Comparison of ENCODE assay signal across 9 cellular contexts in the genomic region with DNA sequence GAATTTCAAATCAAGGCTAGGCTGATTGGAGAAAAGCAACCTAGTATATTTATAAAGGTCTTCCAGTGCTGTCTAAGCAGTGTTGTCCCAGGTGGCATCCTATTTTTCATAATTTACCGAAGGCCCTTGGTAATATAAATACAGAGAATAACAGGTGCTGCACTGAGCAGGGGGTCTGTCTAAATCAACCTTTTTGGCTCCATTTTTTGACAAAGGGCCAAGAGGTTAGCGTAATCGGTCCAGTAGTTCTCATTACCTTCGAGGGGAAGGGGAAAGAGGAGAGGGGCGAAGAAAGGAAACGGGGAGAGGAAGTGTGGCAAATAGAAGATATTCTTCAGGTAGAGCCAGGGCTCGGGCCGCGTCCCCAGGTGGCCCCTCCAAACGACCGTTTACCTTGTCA. TPM values are rescaled to one million over a fixed set of nuclear protein-coding genes. Genes with fewer than 3 reads are reported as not detected.
DNase-seq lines count a peak whose midpoint lies in the region; ATAC-seq, FAIRE-seq and TF ChIP-seq lines count a peak whose summit lies in the region.
"Had no signal": no experiment of that assay in that cellular context is flagged by ENCODE, and none has a peak within 500 bp of the region (broad histone marks: within the 10 kb centered on the region; RNA-seq: fewer than 3 reads in every experiment).

No MANE protein-coding gene starts in this region.

- CTCF ChIA-PET in Calu3 (lab: Charles Lee): interaction anchor here (0.6 kb wide), 1 partner anchor 186 kb away, joined by 3 read pairs; no protein-coding TSS in a partner anchor

- TSS peak; percentile 73 for BruUV-seq in Calu3 (replicated peaks; lab: Mats Ljungman, UMichigan)

- H3K4me1 Mint-ChIP-seq in Calu3 (ENCODE audit: low read depth, unreplicated experiment): peaks cover 22% of the 10 kb centered on the region
- H3K4me1 Mint-ChIP-seq in GM23338: peaks cover 30% of the 10 kb centered on the region
- H3K4me1 Mint-ChIP-seq in naive thymus-derived CD8-positive, alpha-beta T cell: peaks cover 32 to 48% (median 44%) of the 10 kb centered on the region in 4 donors

- H4K20me1 ChIP-seq in GM23338 (replicated peaks; ENCODE audit: insufficient read depth): no peaks in the 10 kb centered on the region

- H3K79me2 ChIP-seq in GM23338 (replicated peaks; ENCODE audit: insufficient read depth): peaks cover 45% of the 10 kb centered on the region

- H3K4me3 Mint-ChIP-seq in Calu3 (ENCODE audit: low read depth, unreplicated experiment) (peak overlapping the region; percentile 90), GM23338 (peak overlapping the region; percentile 87)
- H3K4me3 Mint-ChIP-seq in naive thymus-derived CD8-positive, alpha-beta T cell: peak overlapping the region; percentile 87 to 97 (median 95)

- H3K9me3 ChIP-seq in ectodermal cell (ENCODE audit: control insufficient read depth, low read length): no peaks in the 10 kb centered on the region

- no peak for TF ChIP-seq POLR2A in H54 (IDR thresholded peaks at IDR 0.05; ENCODE audit: low read depth, low read length)

- DNase-seq in Calu3: no peak
- no peak for DNase-seq in GM23338 (ENCODE audit: low spot score)
- peak; percentile 70 for DNase-seq in NCI-H69 (lab: John Stamatoyannopoulos, UW)
- no peak for DNase-seq in naive thymus-derived CD8-positive, alpha-beta T cell
- DNase-seq in GM19239 (ENCODE audit: insufficient read length, low spot score): no peak
- DNase-seq in H54 (ENCODE audit: insufficient read length, low spot score): no peak

- H3K36me3 ChIP-seq in GM23338 (ENCODE audit: insufficient read depth): no peaks in the 10 kb centered on the region
- H3K36me3 ChIP-seq in ectodermal cell (ENCODE audit: control insufficient read depth, insufficient read depth, low read length): no peaks in the 10 kb centered on the region

- whole genome bisulfite sequencing in ectodermal cell, 2 experiments: 0 to 3% methylated on average over 7 to 11 of the region's 11 CpGs

- ATAC-seq in GM23338 (peak; percentile 13), HG03439 (IDR thresholded peaks at IDR 0.05; ENCODE audit: unreplicated experiment) (no peak)
- ATAC-seq in naive thymus-derived CD8-positive, alpha-beta T cell: no peak

- H2AFZ ChIP-seq in GM23338: peak overlapping the region; percentile 90

- TF ChIP-seq CTCF in Calu3 (IDR thresholded peaks at IDR 0.05; ENCODE audit: unreplicated experiment) (no peak), GM23338 (conservative IDR thresholded peaks at IDR 0.05; ENCODE audit: low read depth in 2 of 2) (no peak)

- no peaks in the 10 kb centered on the region for H3K27me3 Mint-ChIP-seq in Calu3 (ENCODE audit: unreplicated experiment)
- peaks cover 10% of the 10 kb centered on the region for H3K27me3 Mint-ChIP-seq in GM23338 (ENCODE audit: insufficient read depth, low read depth, poor library complexity)
- H3K27me3 Mint-ChIP-seq in naive thymus-derived CD8-positive, alpha-beta T cell: peaks cover 0 to 1% (median 0%) of the 10 kb centered on the region in 5 donors

- no peak for FAIRE-seq in GM19239 (lab: Jason Lieb, UNC)
- FAIRE-seq in H54 (lab: Jason Lieb, UNC): no peak

- H3K27me3 ChIP-seq in GM23338 (ENCODE audit: insufficient read depth) (no peaks in the 10 kb centered on the region), ectodermal cell (ENCODE audit: control insufficient read depth, insufficient read depth, low read length, poor library complexity, severe bottlenecking) (no peaks in the 10 kb centered on the region)

- peak overlapping the region; percentile 95 for H3K4me2 ChIP-seq in GM23338

- no peaks in the 10 kb centered on the region for H3K9me2 ChIP-seq in GM23338 (ENCODE audit: insufficient read depth)

- H3K27ac ChIP-seq in GM23338 (ENCODE audit: low read depth): peak overlapping the region; percentile 99
- peak overlapping the region; percentile 93 for H3K27ac ChIP-seq in ectodermal cell (ENCODE audit: insufficient read depth, low read depth, low read length, poor library complexity, severe bottlenecking)

- peaks cover 13% of the 10 kb centered on the region; the same call in 1 of the 2 replicates for H3F3A ChIP-seq in GM23338 (replicated peaks; ENCODE audit: low read depth)

- intact Hi-C loops in Calu3 (cut with micrococcal nuclease; ENCODE audit: unreplicated experiment): no loop called here

- H3K36me3 Mint-ChIP-seq in Calu3 (ENCODE audit: insufficient read depth, unreplicated experiment) (peaks cover 38% of the 10 kb centered on the region), GM23338 (ENCODE audit: low read depth) (peaks cover 2% of the 10 kb centered on the region; the same call in 1 of the 3 replicates)
- H3K36me3 Mint-ChIP-seq in naive thymus-derived CD8-positive, alpha-beta T cell: no peaks in the 10 kb centered on the region

- no peaks in the 10 kb centered on the region for H3K9me3 Mint-ChIP-seq in Calu3 (ENCODE audit: low read depth, unreplicated experiment)
- no peaks in the 10 kb centered on the region for H3K9me3 Mint-ChIP-seq in GM23338
- no peaks in the 10 kb centered on the region for H3K9me3 Mint-ChIP-seq in naive thymus-derived CD8-positive, alpha-beta T cell

- H3K4me1 ChIP-seq in GM23338 (ENCODE audit: insufficient read depth) (peaks cover 15% of the 10 kb centered on the region), ectodermal cell (ENCODE audit: control insufficient read depth, insufficient read depth, low read length) (peaks cover 7% of the 10 kb centered on the region)

- POLR2A ChIA-PET in naive thymus-derived CD8-positive, alpha-beta T cell (lab: Charles Lee): interaction anchor here (0.6 to 2.7 kb wide), 9 partner anchors 10 to 1953 kb away, joined by 3 to 15 read pairs (median 4); a partner anchor contains a TSS

- H3K27ac Mint-ChIP-seq in Calu3 (ENCODE audit: unreplicated experiment) (peak overlapping the region; percentile 94), GM23338 (peak overlapping the region; percentile 94)
- peak overlapping the region; percentile 94 to 99 (median 98) for H3K27ac Mint-ChIP-seq in naive thymus-derived CD8-positive, alpha-beta T cell

- H3K4me3 ChIP-seq in GM23338 (peak overlapping the region; percentile 90), ectodermal cell (ENCODE audit: insufficient read depth, low read depth, low read length) (peak overlapping the region; percentile 95)

TF ChIP-seq in GM23338, 12 proteins besides CTCF, POLR2A, EP300 and RAD21:
- TF ChIP-seq ZNF114 (CRISPR knock-in tag; IDR thresholded peaks at IDR 0.05) (no peak), POLR2AphosphoS5 (IDR thresholded peaks at IDR 0.05; ENCODE audit: low read depth) (no peak), ZNF331 (CRISPR knock-in tag; IDR thresholded peaks at IDR 0.05; ENCODE audit: low read depth) (no peak), CREB1 (CRISPR knock-in tag; IDR thresholded peaks at IDR 0.05; ENCODE audit: low read depth) (no peak), JUNB (IDR thresholded peaks at IDR 0.05; ENCODE audit: unreplicated experiment) (no peak)
- TF ChIP-seq, protein P1, sequence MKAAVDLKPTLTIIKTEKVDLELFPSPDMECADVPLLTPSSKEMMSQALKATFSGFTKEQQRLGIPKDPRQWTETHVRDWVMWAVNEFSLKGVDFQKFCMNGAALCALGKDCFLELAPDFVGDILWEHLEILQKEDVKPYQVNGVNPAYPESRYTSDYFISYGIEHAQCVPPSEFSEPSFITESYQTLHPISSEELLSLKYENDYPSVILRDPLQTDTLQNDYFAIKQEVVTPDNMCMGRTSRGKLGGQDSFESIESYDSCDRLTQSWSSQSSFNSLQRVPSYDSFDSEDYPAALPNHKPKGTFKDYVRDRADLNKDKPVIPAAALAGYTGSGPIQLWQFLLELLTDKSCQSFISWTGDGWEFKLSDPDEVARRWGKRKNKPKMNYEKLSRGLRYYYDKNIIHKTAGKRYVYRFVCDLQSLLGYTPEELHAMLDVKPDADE (IDR thresholded peaks at IDR 0.05): no peak
- TF ChIP-seq, protein P2, sequence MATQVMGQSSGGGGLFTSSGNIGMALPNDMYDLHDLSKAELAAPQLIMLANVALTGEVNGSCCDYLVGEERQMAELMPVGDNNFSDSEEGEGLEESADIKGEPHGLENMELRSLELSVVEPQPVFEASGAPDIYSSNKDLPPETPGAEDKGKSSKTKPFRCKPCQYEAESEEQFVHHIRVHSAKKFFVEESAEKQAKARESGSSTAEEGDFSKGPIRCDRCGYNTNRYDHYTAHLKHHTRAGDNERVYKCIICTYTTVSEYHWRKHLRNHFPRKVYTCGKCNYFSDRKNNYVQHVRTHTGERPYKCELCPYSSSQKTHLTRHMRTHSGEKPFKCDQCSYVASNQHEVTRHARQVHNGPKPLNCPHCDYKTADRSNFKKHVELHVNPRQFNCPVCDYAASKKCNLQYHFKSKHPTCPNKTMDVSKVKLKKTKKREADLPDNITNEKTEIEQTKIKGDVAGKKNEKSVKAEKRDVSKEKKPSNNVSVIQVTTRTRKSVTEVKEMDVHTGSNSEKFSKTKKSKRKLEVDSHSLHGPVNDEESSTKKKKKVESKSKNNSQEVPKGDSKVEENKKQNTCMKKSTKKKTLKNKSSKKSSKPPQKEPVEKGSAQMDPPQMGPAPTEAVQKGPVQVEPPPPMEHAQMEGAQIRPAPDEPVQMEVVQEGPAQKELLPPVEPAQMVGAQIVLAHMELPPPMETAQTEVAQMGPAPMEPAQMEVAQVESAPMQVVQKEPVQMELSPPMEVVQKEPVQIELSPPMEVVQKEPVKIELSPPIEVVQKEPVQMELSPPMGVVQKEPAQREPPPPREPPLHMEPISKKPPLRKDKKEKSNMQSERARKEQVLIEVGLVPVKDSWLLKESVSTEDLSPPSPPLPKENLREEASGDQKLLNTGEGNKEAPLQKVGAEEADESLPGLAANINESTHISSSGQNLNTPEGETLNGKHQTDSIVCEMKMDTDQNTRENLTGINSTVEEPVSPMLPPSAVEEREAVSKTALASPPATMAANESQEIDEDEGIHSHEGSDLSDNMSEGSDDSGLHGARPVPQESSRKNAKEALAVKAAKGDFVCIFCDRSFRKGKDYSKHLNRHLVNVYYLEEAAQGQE (IDR thresholded peaks at IDR 0.05; ENCODE audit: unreplicated experiment): no peak

RNA-seq across cellular contexts. Expression of a gene that starts 0.8 kb away (rescaled TPM):
- total RNA-seq in Calu3 (2022): 24.8 and 25.3 TPM in 2 replicates
- total RNA-seq in GM23338 (2014; rRNA removed; shearing (Covaris generic)): 52.5 and 58.2 TPM in 2 replicates
- 20.6 and 27.4 TPM in 2 replicates for polyA plus RNA-seq in GM23338 (2016; fragmentation: Nextera tagmentation; extraction: Ambion mirVana)
- 29.7 TPM for polyA plus RNA-seq in ectodermal cell (2013, experiment 1 of 4)
- polyA plus RNA-seq in ectodermal cell (2013, experiment 2 of 4): 35.5 TPM
- 23.1 TPM for polyA plus RNA-seq in ectodermal cell (2013, experiment 3 of 4)
- 26.6 TPM for polyA plus RNA-seq in ectodermal cell (2013, experiment 4 of 4)
- 10 to 100 TPM; 74.4 to 76.1 TPM for total RNA-seq in naive thymus-derived CD8-positive, alpha-beta T cell
- polyA plus RNA-seq in naive thymus-derived CD8-positive, alpha-beta T cell: 1 to 10 TPM; 2.8 to 4.8 (median 3.3) TPM

RNA-seq across cellular contexts. Expression of a gene that starts 37.2 kb away (rescaled TPM):
- total RNA-seq in Calu3 (2022): 0.10 TPM in 1 of 2 replicates, not detected in the other
- total RNA-seq in GM23338 (2014; rRNA removed; shearing (Covaris generic)): 0.17 and 0.66 TPM in 2 replicates
- polyA plus RNA-seq in GM23338 (2016; fragmentation: Nextera tagmentation; extraction: Ambion mirVana): 0.23 and 0.44 TPM in 2 replicates
- polyA plus RNA-seq in ectodermal cell (2013, experiment 1 of 4): 0.59 TPM
- polyA plus RNA-seq in ectodermal cell (2013, experiment 2 of 4): 0.41 TPM
- polyA plus RNA-seq in ectodermal cell (2013, experiment 3 of 4): 0.59 TPM
- 0.49 TPM for polyA plus RNA-seq in ectodermal cell (2013, experiment 4 of 4)
- under 1 TPM; 0.08 to 0.13 TPM for total RNA-seq in naive thymus-derived CD8-positive, alpha-beta T cell
- not detected for polyA plus RNA-seq in naive thymus-derived CD8-positive, alpha-beta T cell
- total RNA-seq: T-helper 2 cell treated with Interferon-gamma antibody and Interleukin-4, amounts not matched to agents 100 ng/mL and 5 ng/mL, for 36 hours had no signal
